27 cellular contexts compared by ENCODE assay signal in genomic region chr7:154769527-154769926, GRCh38.
"Had no signal": no experiment of that assay in that cellular context is flagged by ENCODE, and none has a peak within 500 bp of the region (broad histone marks: within the 10 kb centered on the region; RNA-seq: fewer than 3 reads in every experiment).

No MANE protein-coding gene starts in this region.

- H3K4me3 Mint-ChIP-seq: mesothelial cell of epicardium; naive B cell; natural killer cell; nephron progenitor cell; neural progenitor cell; stimulated activated memory B cell treated with anti-CD40 and anti-IgM and Interleukin-4, amounts not matched to agents 10 μg/mL and 1 μg/mL and 100 μg/mL, for 72 hours had no signal

- DNase-seq: left ventricle myocardium inferior; mesendoderm; naive B cell; natural killer cell; nephron progenitor cell; occipital lobe; psoas muscle; right lobe of liver; stimulated activated CD4-positive, alpha-beta T cell treated with anti-CD3 and anti-CD28 coated beads, Interleukin-1b, Interleukin-23, amount 100 ng/mL, for 48 hours; stimulated activated CD4-positive, alpha-beta T cell treated with anti-CD3 and anti-CD28 coated beads, Interleukin-2, amount 100 ng/mL, for 48 hours; stimulated activated CD4-positive, alpha-beta T cell treated with anti-CD3 and anti-CD28 coated beads, Interleukin-4, amount 100 ng/mL, for 4 hours; stimulated activated CD8-positive, alpha-beta memory T cell treated with anti-CD3 and anti-CD28 coated beads, Interleukin-4, amount 100 ng/mL, for 48 hours; stimulated activated naive CD4-positive, alpha-beta T cell treated with Interleukin-2 at 50 U/mL for 16 hours; stomach; testis; thyroid gland; transverse colon; upper lobe of left lung had no signal

- H3K4me1 ChIP-seq: left ventricle myocardium inferior, parathyroid adenoma, psoas muscle, right atrium auricular region, right lobe of liver, stomach, testis, thyroid gland, transverse colon, upper lobe of left lung, vagina had no signal

- ATAC-seq: natural killer cell; psoas muscle; right lobe of liver; stimulated activated memory B cell treated with anti-CD40 and anti-IgM and Interleukin-4, amounts not matched to agents 10 μg/mL and 1 μg/mL and 100 μg/mL, for 72 hours had no signal

- H3K27ac ChIP-seq: left ventricle myocardium inferior, neural progenitor cell, neutrophil, parathyroid adenoma, psoas muscle, right atrium auricular region, right lobe of liver, stomach, testis, thyroid gland, transverse colon, upper lobe of left lung, vagina had no signal

- H3K4me3 ChIP-seq: left ventricle myocardium inferior, lung, neural progenitor cell, psoas muscle, right atrium auricular region, right lobe of liver, smooth muscle cell, stomach, testis, thyroid gland, transverse colon, upper lobe of left lung, vagina had no signal

- H3K9me3 Mint-ChIP-seq: nephron progenitor cell, neural progenitor cell had no signal

- H3K27ac Mint-ChIP-seq: mesothelial cell of epicardium; naive B cell; natural killer cell; nephron progenitor cell; neural progenitor cell; stimulated activated memory B cell treated with anti-CD40 and anti-IgM and Interleukin-4, amounts not matched to agents 10 μg/mL and 1 μg/mL and 100 μg/mL, for 72 hours had no signal

- H3K27me3 Mint-ChIP-seq: stimulated activated memory B cell treated with anti-CD40 and anti-IgM and Interleukin-4, amounts not matched to agents 10 μg/mL and 1 μg/mL and 100 μg/mL, for 72 hours had no signal

- H3K4me1 Mint-ChIP-seq: mesothelial cell of epicardium; naive B cell; natural killer cell; neural progenitor cell; stimulated activated memory B cell treated with anti-CD40 and anti-IgM and Interleukin-4, amounts not matched to agents 10 μg/mL and 1 μg/mL and 100 μg/mL, for 72 hours had no signal

- H3K9me3 ChIP-seq: left ventricle myocardium inferior, neutrophil, psoas muscle, right atrium auricular region, right lobe of liver, stomach, testis, thyroid gland, transverse colon, upper lobe of left lung, vagina had no signal

- H3K36me3 ChIP-seq: left ventricle myocardium inferior, neural progenitor cell, neutrophil, right atrium auricular region, right lobe of liver, thyroid gland, transverse colon, upper lobe of left lung, vagina had no signal

- H3K27me3 ChIP-seq: neural progenitor cell, neutrophil, right atrium auricular region, right lobe of liver, stomach, testis, thyroid gland, transverse colon, upper lobe of left lung, vagina had no signal
